8 cellular contexts compared by ENCODE assay signal in the genomic region with DNA sequence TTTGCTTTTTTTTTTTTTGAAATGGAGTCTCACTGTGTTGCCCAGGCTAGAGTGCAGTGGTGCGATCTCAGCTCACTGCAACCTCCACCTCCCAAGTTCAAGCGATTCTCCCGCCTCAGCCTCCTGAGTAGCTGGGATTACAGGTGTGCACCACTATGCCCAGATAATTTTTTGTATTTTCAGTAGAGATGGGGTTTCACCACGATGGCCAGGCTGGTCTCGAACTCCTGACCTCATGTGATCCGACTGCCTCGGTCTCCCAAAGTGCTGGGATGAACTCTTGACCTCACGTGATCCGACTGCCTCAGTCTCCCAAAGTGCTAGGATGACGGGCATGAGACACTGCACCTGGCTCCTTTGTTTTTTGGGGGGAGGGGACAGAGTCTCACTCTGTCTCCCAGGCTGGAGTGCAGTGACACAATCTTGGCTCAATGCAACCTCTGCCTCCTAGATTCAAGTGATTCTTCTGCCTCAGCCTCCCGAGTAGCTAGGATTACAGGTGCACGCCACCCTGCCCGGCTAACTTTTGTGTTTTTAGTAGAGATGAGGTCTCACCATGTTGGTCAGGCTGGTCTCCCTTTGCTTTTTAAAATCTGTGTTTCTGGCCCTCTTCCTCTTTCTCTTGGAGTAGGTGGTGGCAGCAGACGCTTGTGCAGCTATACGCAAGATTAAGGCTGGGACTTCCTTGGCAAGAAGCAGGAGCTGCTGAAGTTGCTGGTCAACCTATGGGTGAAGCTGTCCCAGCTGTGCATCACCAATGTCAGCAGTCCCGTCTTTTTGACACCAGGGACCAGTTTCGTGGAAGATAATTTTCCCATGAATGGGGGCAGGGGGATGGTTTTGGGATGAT. TPM values are rescaled to one million over a fixed set of nuclear protein-coding genes. Genes with fewer than 3 reads are reported as not detected.
DNase-seq lines count a peak whose midpoint lies in the region; ATAC-seq and TF ChIP-seq lines count a peak whose summit lies in the region.
"Not testable (repeated sequence)": the region's sequence is repeated elsewhere in the genome, so short reads cannot be mapped to it uniquely, and the experiment has no call there.

No MANE protein-coding gene starts in this region.

- H3K27ac ChIP-seq in CD8-positive, alpha-beta T cell (ENCODE audit: low read depth, low read length), result not testable (repeated sequence)

- H3K36me3 ChIP-seq in CD8-positive, alpha-beta T cell (ENCODE audit: insufficient read depth, low read length), result peaks cover 33% of the 10 kb centered on the region

- not testable (repeated sequence) for DNase-seq in CD8-positive, alpha-beta T cell
- peak; percentile 53 for DNase-seq in HCEC 1CT
- DNase-seq in RPMI7951 (ENCODE audit: low read depth), result peak; percentile 78
- peak; percentile 55 to 57 for DNase-seq in activated CD4-positive, alpha-beta T cell treated with anti-CD3 and anti-CD28 coated beads, Interleukin-2, amount 50 U/mL, for 48 hours
- peak; percentile 68 for DNase-seq in astrocyte of the spinal cord (ENCODE audit: low read depth, low spot score)
- DNase-seq in fibroblast of mammary gland (ENCODE audit: low read depth), result peak; percentile 41
- DNase-seq in myocyte (ENCODE audit: low read depth), result peak; percentile 64

- intact Hi-C loops in CD8-positive, alpha-beta T cell (cut with DNase I, micrococcal nuclease), result not testable (repeated sequence)

- peaks cover 39% of the 10 kb centered on the region for H3K36me3 Mint-ChIP-seq in CD8-positive, alpha-beta T cell
- H3K36me3 Mint-ChIP-seq in stimulated activated memory B cell treated with anti-CD40 and anti-IgM and Interleukin-4, amounts not matched to agents 10 μg/mL and 1 μg/mL and 100 μg/mL, for 72 hours, result peaks cover 44% of the 10 kb centered on the region

- TF ChIP-seq CTCF in CD8-positive, alpha-beta T cell (IDR thresholded peaks at IDR 0.05); astrocyte of the spinal cord (IDR thresholded peaks at IDR 0.05; ENCODE audit: low read depth, low read length); fibroblast of mammary gland (conservative IDR thresholded peaks at IDR 0.05; ENCODE audit: control insufficient read depth, insufficient read depth, low read depth, low read length): not testable (repeated sequence)

- not testable (repeated sequence) for ATAC-seq in CD8-positive, alpha-beta T cell; stimulated activated memory B cell treated with anti-CD40 and anti-IgM and Interleukin-4, amounts not matched to agents 10 μg/mL and 1 μg/mL and 100 μg/mL, for 72 hours

- H3K4me1 Mint-ChIP-seq in CD8-positive, alpha-beta T cell (ENCODE audit: low read depth), result peaks cover 35% of the 10 kb centered on the region
- H3K4me1 Mint-ChIP-seq in stimulated activated memory B cell treated with anti-CD40 and anti-IgM and Interleukin-4, amounts not matched to agents 10 μg/mL and 1 μg/mL and 100 μg/mL, for 72 hours, result peaks cover 54% of the 10 kb centered on the region

- CTCF ChIA-PET in CD8-positive, alpha-beta T cell (lab: Charles Lee), result interaction anchor here (1.0 to 3.6 kb wide), 2 partner anchors 29 to 35 kb away, joined by 4 to 32 read pairs; no protein-coding TSS in a partner anchor

- H3K9me3 ChIP-seq in CD8-positive, alpha-beta T cell (ENCODE audit: low read length), result not testable (repeated sequence)

- H3K27ac Mint-ChIP-seq in CD8-positive, alpha-beta T cell, result peak overlapping the region; percentile 67
- H3K27ac Mint-ChIP-seq in stimulated activated memory B cell treated with anti-CD40 and anti-IgM and Interleukin-4, amounts not matched to agents 10 μg/mL and 1 μg/mL and 100 μg/mL, for 72 hours, result peak overlapping the region; percentile 47

- H3K27me3 ChIP-seq in CD8-positive, alpha-beta T cell (ENCODE audit: insufficient read depth, low read length), result not testable (repeated sequence)

- H3K27me3 Mint-ChIP-seq in CD8-positive, alpha-beta T cell (ENCODE audit: low read depth); stimulated activated memory B cell treated with anti-CD40 and anti-IgM and Interleukin-4, amounts not matched to agents 10 μg/mL and 1 μg/mL and 100 μg/mL, for 72 hours: not testable (repeated sequence)

- H3K9me3 Mint-ChIP-seq in CD8-positive, alpha-beta T cell; stimulated activated memory B cell treated with anti-CD40 and anti-IgM and Interleukin-4, amounts not matched to agents 10 μg/mL and 1 μg/mL and 100 μg/mL, for 72 hours: not testable (repeated sequence)

- in situ Hi-C loops in astrocyte of the spinal cord (cut with HindIII; ENCODE audit: low sequenced_read_pairs), result not testable (repeated sequence)

- H3K4me3 ChIP-seq in CD8-positive, alpha-beta T cell (ENCODE audit: low read depth, low read length); astrocyte of the spinal cord (ENCODE audit: low read depth, low read length); fibroblast of mammary gland (ENCODE audit: control insufficient read depth, low read depth, low read length): not testable (repeated sequence)

- H3K4me1 ChIP-seq in CD8-positive, alpha-beta T cell (ENCODE audit: insufficient read depth, low read length), result peaks cover 18% of the 10 kb centered on the region

- POLR2A ChIA-PET in CD8-positive, alpha-beta T cell (lab: Charles Lee), result interaction anchor here (0.7 to 1.2 kb wide), 3 partner anchors 29 to 150 kb away, joined by 3 to 4 read pairs (median 3); no protein-coding TSS in a partner anchor

- H3K4me3 Mint-ChIP-seq in CD8-positive, alpha-beta T cell, result not testable (repeated sequence)
- H3K4me3 Mint-ChIP-seq in stimulated activated memory B cell treated with anti-CD40 and anti-IgM and Interleukin-4, amounts not matched to agents 10 μg/mL and 1 μg/mL and 100 μg/mL, for 72 hours, result peak overlapping the region; percentile 35

RNA-seq across cellular contexts. Expression of gene ACTB, which starts 6.5 kb away (rescaled TPM):
- 1,000 to 10,000 TPM; 1,844 to 1,874 TPM for total RNA-seq in CD8-positive, alpha-beta T cell
- total RNA-seq in RPMI7951 (2014; rRNA removed; shearing (Covaris generic)), result 5,178 and 5,762 TPM in 2 replicates
- total RNA-seq in myocyte, result 1,562 and 1,714 TPM in 2 replicates
- 5,457 TPM for polyA plus RNA-seq in myocyte (2012)

RNA-seq across cellular contexts. Expression of gene FBXL18, which starts 10.3 kb away (rescaled TPM):
- 1 to 10 TPM; 6.7 to 7.9 TPM for total RNA-seq in CD8-positive, alpha-beta T cell
- total RNA-seq in RPMI7951 (2014; rRNA removed; shearing (Covaris generic)), result 5.5 and 8.2 TPM in 2 replicates
- total RNA-seq in myocyte, result 6.6 and 7.6 TPM in 2 replicates
- 10.5 TPM for polyA plus RNA-seq in myocyte (2012)
